ENCODE assay signal across 16 cellular contexts in the genomic region with DNA sequence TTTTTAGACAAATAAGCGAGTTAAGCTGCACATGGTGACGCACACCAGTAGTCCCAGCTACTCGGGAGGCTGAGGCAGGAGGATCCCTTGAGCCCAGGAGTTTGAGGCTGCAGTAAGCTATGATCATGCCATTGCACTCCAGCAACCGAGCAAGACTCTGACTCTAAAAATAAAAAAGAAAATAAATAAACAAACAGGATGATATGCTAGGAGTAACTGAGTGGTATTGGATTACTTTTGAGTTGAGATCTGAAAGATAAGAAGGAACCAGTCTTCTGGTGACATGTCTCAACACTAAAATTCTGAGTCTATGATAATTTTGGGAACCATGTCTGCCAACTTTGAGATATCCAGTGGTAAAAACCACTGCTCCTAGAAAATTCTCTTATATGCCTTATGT.
A peak's percentile ranks its signal among the peaks of the same experiment; 100 is the strongest.
DNase-seq lines count a peak whose midpoint lies in the region; ATAC-seq and TF ChIP-seq lines count a peak whose summit lies in the region.
"Had no signal": no experiment of that assay in that cellular context is flagged by ENCODE, and none has a peak within 500 bp of the region (broad histone marks: within the 10 kb centered on the region; RNA-seq: fewer than 3 reads in every experiment).

No MANE protein-coding gene starts in this region.

- H3K36me3 Mint-ChIP-seq in activated T-cell treated with anti-CD3 and anti-CD28 coated beads, Interleukin-2, amount 50 U/mL, for 72 hours (ENCODE audit: insufficient read depth in 2 of 2), result peaks cover 0 to 3% of the 10 kb centered on the region in 2 donors
- H3K36me3 Mint-ChIP-seq in nephron (ENCODE audit: low read depth), result peaks cover 17% of the 10 kb centered on the region

- no peak overlapping the region for H3K4me3 Mint-ChIP-seq in activated T-cell treated with anti-CD3 and anti-CD28 coated beads, Interleukin-2, amount 50 U/mL, for 72 hours
- no peak overlapping the region for H3K4me3 Mint-ChIP-seq in nephron
- H3K4me3 Mint-ChIP-seq: CD4-positive, alpha-beta memory T cell had no signal

- no peak for ATAC-seq in activated T-cell treated with anti-CD3 and anti-CD28 coated beads, Interleukin-2, amount 50 U/mL, for 72 hours (replicated peaks in 1 of 2)

- no peaks in the 10 kb centered on the region for H3K27me3 ChIP-seq in SJCRH30
- H3K27me3 ChIP-seq in brain microvascular endothelial cell (replicated peaks), result no peaks in the 10 kb centered on the region

- no peaks in the 10 kb centered on the region for H3K36me3 ChIP-seq in SJCRH30
- no peaks in the 10 kb centered on the region for H3K36me3 ChIP-seq in brain microvascular endothelial cell (replicated peaks)

- peaks cover 0 to 2% of the 10 kb centered on the region in 2 donors for H3K9me3 Mint-ChIP-seq in activated T-cell treated with anti-CD3 and anti-CD28 coated beads, Interleukin-2, amount 50 U/mL, for 72 hours
- H3K9me3 Mint-ChIP-seq in nephron, result no peaks in the 10 kb centered on the region
- H3K9me3 Mint-ChIP-seq: CD4-positive, alpha-beta memory T cell had no signal

- no peaks in the 10 kb centered on the region for H3K4me1 Mint-ChIP-seq in activated T-cell treated with anti-CD3 and anti-CD28 coated beads, Interleukin-2, amount 50 U/mL, for 72 hours (ENCODE audit: low read depth)
- H3K4me1 Mint-ChIP-seq in nephron, result peaks cover 64% of the 10 kb centered on the region
- H3K4me1 Mint-ChIP-seq: CD4-positive, alpha-beta memory T cell had no signal

- H3K4me3 ChIP-seq in SJCRH30, result no peak overlapping the region
- H3K4me3 ChIP-seq in brain microvascular endothelial cell (ENCODE audit: low read depth, low read length), result no peak overlapping the region
- H3K4me3 ChIP-seq: GM23248 had no signal

- H3K4me1 ChIP-seq in SJCRH30, result peaks cover 41% of the 10 kb centered on the region

- no peak for TF ChIP-seq CTCF in nephron (IDR thresholded peaks at IDR 0.05; ENCODE audit: unreplicated experiment in 3 of 3)
- no peak for TF ChIP-seq CTCF in brain microvascular endothelial cell (IDR thresholded peaks at IDR 0.05; ENCODE audit: low read depth, low read length, missing control alignments)

- in situ Hi-C loops in brain microvascular endothelial cell (cut with HindIII; ENCODE audit: low pct_ligation_motif_present, low sequenced_read_pairs), result no loop called here

- H3K27ac Mint-ChIP-seq in activated T-cell treated with anti-CD3 and anti-CD28 coated beads, Interleukin-2, amount 50 U/mL, for 72 hours, result peak overlapping the region; percentile 46
- peak overlapping the region in 2 of 3 experiments; percentile 10 to 82 for H3K27ac Mint-ChIP-seq in nephron
- H3K27ac Mint-ChIP-seq: CD4-positive, alpha-beta memory T cell had no signal

- DNase-seq in activated T-cell treated with anti-CD3 and anti-CD28 coated beads, Interleukin-2, amount 50 U/mL, for 72 hours, result no peak
- DNase-seq in activated T-cell treated with anti-CD3 and anti-CD28 coated beads, Interleukin-2, amount 50 U/mL, for 48 hours, result no peak
- DNase-seq in SJCRH30 (no peak), brain microvascular endothelial cell (no peak), SW480 (ENCODE audit: low spot score) (no peak), GF-D8 (lab: John Stamatoyannopoulos, UW) (no peak)
- DNase-seq: C1 segment of cervical spinal cord; Calu3; CD4-positive, alpha-beta memory T cell; COR-L47; DMS79 treated with DMSO at 0.1 percent for 48 hours; GM23248; H7; HCEC 1CT had no signal

- H3K27ac ChIP-seq in SJCRH30 (peak overlapping the region; percentile 99), temporal lobe (ENCODE audit: low read depth, low read length) (peak overlapping the region; percentile 66), brain microvascular endothelial cell (no peak overlapping the region)
- H3K27ac ChIP-seq: GM23248 had no signal

- H3K9me3 ChIP-seq in SJCRH30 (replicated peaks), result no peaks in the 10 kb centered on the region

- no peaks in the 10 kb centered on the region for H3K27me3 Mint-ChIP-seq in activated T-cell treated with anti-CD3 and anti-CD28 coated beads, Interleukin-2, amount 50 U/mL, for 72 hours (ENCODE audit: low read depth)
- H3K27me3 Mint-ChIP-seq in nephron (ENCODE audit: low read depth), result no peaks in the 10 kb centered on the region
- H3K27me3 Mint-ChIP-seq: CD4-positive, alpha-beta memory T cell had no signal
